Comparison of ENCODE assay signal across 8 cellular contexts in the genomic region with DNA sequence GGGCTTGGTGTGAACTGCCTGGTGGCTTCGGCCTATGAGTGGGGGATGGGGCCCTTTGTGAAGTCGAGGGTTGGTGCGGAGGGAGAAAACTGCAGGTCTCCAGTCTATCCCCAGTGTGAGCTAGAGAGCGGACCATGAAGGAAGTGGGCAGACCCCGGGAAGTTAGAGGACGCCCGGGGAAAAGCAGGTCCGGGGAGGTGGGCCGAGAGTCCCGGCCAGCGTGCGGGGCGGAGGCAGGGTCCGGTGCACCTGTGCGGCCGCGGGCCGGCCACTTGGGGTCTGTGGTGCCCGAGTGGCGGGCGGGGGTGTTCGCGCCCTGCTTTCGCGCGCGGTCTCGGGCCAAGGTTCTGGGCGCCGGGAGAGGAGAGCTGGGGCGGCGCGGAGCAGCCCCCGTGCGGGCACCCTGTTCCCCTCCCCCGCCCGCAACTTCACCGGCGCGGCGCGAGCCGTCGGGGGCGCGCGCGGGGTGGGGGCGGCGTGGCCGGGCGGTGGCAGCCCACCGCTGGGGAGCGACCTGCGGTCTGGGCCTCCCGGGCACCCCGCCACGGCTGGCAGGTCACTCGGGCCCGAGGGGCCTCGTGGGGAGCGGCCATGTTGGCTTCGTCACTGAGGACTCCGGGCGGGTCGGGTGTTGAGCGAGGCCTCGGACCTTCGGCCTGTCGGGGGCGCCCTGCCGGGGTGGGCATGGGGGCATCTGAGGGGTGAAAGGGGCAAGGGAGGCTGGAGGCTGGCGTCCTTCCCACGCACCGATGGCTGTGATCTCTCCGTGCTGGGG. TPM values are rescaled to one million over a fixed set of nuclear protein-coding genes. Genes with fewer than 3 reads are reported as not detected.
DNase-seq lines count a peak whose midpoint lies in the region; ATAC-seq, FAIRE-seq and TF ChIP-seq lines count a peak whose summit lies in the region.

No MANE protein-coding gene starts in this region.

- no peaks in the 10 kb centered on the region for H3K27me3 ChIP-seq in effector memory CD4-positive, alpha-beta T cell (replicated peaks; ENCODE audit: control insufficient read depth, insufficient read depth, low read length, poor library complexity, severe bottlenecking)

- H3K27ac Mint-ChIP-seq in activated CD8-positive, alpha-beta T cell treated with anti-CD3 and anti-CD28 coated beads for 36 hours: peak overlapping the region; percentile 97

- peak overlapping the region; percentile 60 for H3K27ac ChIP-seq in effector memory CD4-positive, alpha-beta T cell (ENCODE audit: insufficient read depth, low read length, poor library complexity, severe bottlenecking)

- H3K27me3 Mint-ChIP-seq in activated CD8-positive, alpha-beta T cell treated with anti-CD3 and anti-CD28 coated beads for 36 hours: no peaks in the 10 kb centered on the region

- no peaks in the 10 kb centered on the region for H3K9me3 ChIP-seq in effector memory CD4-positive, alpha-beta T cell (ENCODE audit: control insufficient read depth, low read length)

- peaks cover 44% of the 10 kb centered on the region for H3K36me3 Mint-ChIP-seq in activated CD8-positive, alpha-beta T cell treated with anti-CD3 and anti-CD28 coated beads for 36 hours (ENCODE audit: low read depth)

- POLR2A ChIA-PET in activated CD8-positive, alpha-beta T cell treated with anti-CD3 and anti-CD28 coated beads for 36 hours (lab: Charles Lee): interaction anchor here (5.3 kb wide), 1 partner anchor 107 kb away, joined by 37 read pairs; a partner anchor contains a TSS

- DNase-seq in D721Med (ENCODE audit: insufficient read length, low spot score) (peak; percentile 33), NCI-H1092 treated with DMSO at 0.1 percent for 48 hours (lab: John Stamatoyannopoulos, UW) (peak; percentile 22), medulla oblongata (ENCODE audit: extremely low spot score) (peak; percentile 53), HPDE6-E6E7 (ENCODE audit: extremely low spot score) (no peak)
- peak; percentile 58 for DNase-seq in activated CD8-positive, alpha-beta T cell treated with anti-CD3 and anti-CD28 coated beads for 36 hours
- DNase-seq in effector memory CD4-positive, alpha-beta T cell: peak in 2 of 3 donors; percentile 12 to 22
- DNase-seq in stimulated activated naive CD4-positive, alpha-beta T cell treated with Interleukin-2 at 50 U/mL for 16 hours (lab: John Stamatoyannopoulos, UW): peak; percentile 39

- intact Hi-C loops in activated CD8-positive, alpha-beta T cell treated with anti-CD3 and anti-CD28 coated beads for 36 hours (cut with micrococcal nuclease): no loop called here

- peaks cover 17% of the 10 kb centered on the region for H3K4me1 ChIP-seq in effector memory CD4-positive, alpha-beta T cell (ENCODE audit: control insufficient read depth, insufficient read depth, low read length, poor library complexity, severe bottlenecking)

- H3K4me3 Mint-ChIP-seq in activated CD8-positive, alpha-beta T cell treated with anti-CD3 and anti-CD28 coated beads for 36 hours: peak overlapping the region; percentile 87

- no peak for FAIRE-seq in D721Med (lab: Jason Lieb, UNC)

- peaks cover 57% of the 10 kb centered on the region for H3K4me1 Mint-ChIP-seq in activated CD8-positive, alpha-beta T cell treated with anti-CD3 and anti-CD28 coated beads for 36 hours (ENCODE audit: low read depth)

- H3K36me3 ChIP-seq in effector memory CD4-positive, alpha-beta T cell (ENCODE audit: control insufficient read depth, insufficient read depth, low read length): no peaks in the 10 kb centered on the region

- no peaks in the 10 kb centered on the region for H3K9me3 Mint-ChIP-seq in activated CD8-positive, alpha-beta T cell treated with anti-CD3 and anti-CD28 coated beads for 36 hours

- ATAC-seq in GM21576 (IDR thresholded peaks at IDR 0.05; ENCODE audit: unreplicated experiment): peak; percentile 29
- ATAC-seq in activated CD8-positive, alpha-beta T cell treated with anti-CD3 and anti-CD28 coated beads for 36 hours: peak; percentile 38

- CTCF ChIA-PET in activated CD8-positive, alpha-beta T cell treated with anti-CD3 and anti-CD28 coated beads for 36 hours (lab: Charles Lee): interaction anchor here (0.9 kb wide), 1 partner anchor 17 kb away, joined by 4 read pairs; no protein-coding TSS in a partner anchor

- TF ChIP-seq CTCF in D721Med (IDR thresholded peaks at IDR 0.05; ENCODE audit: insufficient read depth, missing control alignments): peak; percentile 15
- no peak for TF ChIP-seq CTCF in activated CD8-positive, alpha-beta T cell treated with anti-CD3 and anti-CD28 coated beads for 36 hours (IDR thresholded peaks at IDR 0.05)

- H3K4me3 ChIP-seq in effector memory CD4-positive, alpha-beta T cell (ENCODE audit: insufficient read depth, low read depth, low read length, poor library complexity, severe bottlenecking): peak overlapping the region; percentile 81

RNA-seq across cellular contexts. Expression of a gene that starts 4.8 kb away (rescaled TPM):
- total RNA-seq in activated CD8-positive, alpha-beta T cell treated with anti-CD3 and anti-CD28 coated beads for 36 hours: 10 to 100 TPM; 79.0 to 80.3 TPM
